ENCODE assay signal across 24 cellular contexts in genomic region chr1:157967205-157967604, GRCh38. TPM values are rescaled to one million over a fixed set of nuclear protein-coding genes. Genes with fewer than 3 reads are reported as not detected.
"Had no signal": no experiment of that assay in that cellular context is flagged by ENCODE, and none has a peak within 500 bp of the region (broad histone marks: within the 10 kb centered on the region; RNA-seq: fewer than 3 reads in every experiment).

No MANE protein-coding gene starts in this region.

- FAIRE-seq: small intestine, urothelium cell line had no signal

- DNase-seq: heart left ventricle; islet precursor cell; kidney glomerular epithelial cell; left colon; left lung; midbrain; mucosa of descending colon; naive thymus-derived CD4-positive, alpha-beta T cell; ovary; sigmoid colon; small intestine; spleen; stimulated activated CD4-positive, alpha-beta T cell treated with anti-CD3 and anti-CD28 coated beads, Interleukin-4, amount 100 ng/mL, for 24 hours; stimulated activated naive CD4-positive, alpha-beta T cell; tibial artery; trophoblast cell; upper lobe of right lung had no signal

- H3K9me3 ChIP-seq: left lung, mucosa of descending colon, ovary, right atrium auricular region, suprapubic skin, thoracic aorta, tibial artery, upper lobe of right lung had no signal

- H3K27me3 ChIP-seq: ovary, right atrium auricular region, sigmoid colon, suprapubic skin, upper lobe of right lung had no signal

- H3K36me3 ChIP-seq: heart left ventricle, left lung, ovary, right atrium auricular region, sigmoid colon, spleen, suprapubic skin, thoracic aorta, tibial artery, upper lobe of right lung had no signal

- H3K4me3 ChIP-seq: heart left ventricle, left lung, lung, mucosa of descending colon, ovary, right atrium auricular region, sigmoid colon, spleen, suprapubic skin, thoracic aorta, tibial artery, upper lobe of right lung had no signal

- H3K27ac ChIP-seq: heart left ventricle, left lung, ovary, right atrium auricular region, spleen, suprapubic skin, thoracic aorta, tibial artery, upper lobe of right lung had no signal

- ATAC-seq: heart left ventricle; left lung; mucosa of descending colon; naive thymus-derived CD4-positive, alpha-beta T cell; natural killer cell treated with Interleukin-12 subunit alpha and Interleukin-12 subunit beta and Interleukin-15 and Interleukin-18, amount 100 ng/mL, for 72 hours; stimulated activated effector memory CD8-positive, alpha-beta T cell treated with anti-CD3 and anti-CD28 coated beads, Interleukin-12 subunit alpha, Interleukin-12 subunit beta, amount 100 ng/mL, for 72 hours; upper lobe of right lung had no signal

- H3K4me1 ChIP-seq: upper lobe of right lung had no signal

RNA-seq across cellular contexts. Expression of gene KIRREL1, which starts 26.2 kb away (rescaled TPM):
- total RNA-seq: naive thymus-derived CD4-positive, alpha-beta T cell; natural killer cell treated with Interleukin-12 subunit alpha and Interleukin-12 subunit beta and Interleukin-15 and Interleukin-18, amount 100 ng/mL, for 72 hours had no signal
- polyA plus RNA-seq: naive thymus-derived CD4-positive, alpha-beta T cell had no signal
